15 cellular contexts compared by ENCODE assay signal in genomic region chr12:19194963-19195362, GRCh38.
"Had no signal": no experiment of that assay in that cellular context is flagged by ENCODE, and none has a peak within 500 bp of the region (broad histone marks: within the 10 kb centered on the region; RNA-seq: fewer than 3 reads in every experiment).

No MANE protein-coding gene starts in this region.

- H3K9me3 Mint-ChIP-seq: T-cell had no signal

- DNase-seq: KBM-7; MV-4-11; NCI-H1048; NCI-H187 treated with DMSO at 0.1 percent for 48 hours; NCI-H345; NCI-H510A treated with DMSO at 0.1 percent for 48 hours; NCI-H526; NK-92 treated with Interleukin-12 subunit alpha and Interleukin-12 subunit beta, amount 100 ng/mL, for 24 hours; PC-3; SK-N-SH; SW 1271; T-cell had no signal

- H3K4me1 Mint-ChIP-seq: T-cell had no signal

- H3K9me3 ChIP-seq: SK-N-SH had no signal

- H3K27ac ChIP-seq: HL-60, RWPE1 had no signal

- H3K36me3 Mint-ChIP-seq: T-cell had no signal

- H3K9me2 ChIP-seq: SK-N-SH had no signal

- H3K27ac Mint-ChIP-seq: T-cell had no signal

- H3K4me2 ChIP-seq: SK-N-SH had no signal

- ATAC-seq: Panc1, PC-3, T-cell had no signal

- H3K27me3 Mint-ChIP-seq: T-cell had no signal

- H3K4me3 Mint-ChIP-seq: T-cell had no signal
